ENCODE assay signal across 1 cellular context in genomic region chr16:21301168-21301894, GRCh38.
TF ChIP-seq lines count a peak whose summit lies in the region.

No MANE protein-coding gene starts in this region.

TF ChIP-seq in HepG2, 621 proteins besides CTCF, POLR2A, EP300 and RAD21 (continued from another document and continues in another):
- TF ChIP-seq, protein P1, sequence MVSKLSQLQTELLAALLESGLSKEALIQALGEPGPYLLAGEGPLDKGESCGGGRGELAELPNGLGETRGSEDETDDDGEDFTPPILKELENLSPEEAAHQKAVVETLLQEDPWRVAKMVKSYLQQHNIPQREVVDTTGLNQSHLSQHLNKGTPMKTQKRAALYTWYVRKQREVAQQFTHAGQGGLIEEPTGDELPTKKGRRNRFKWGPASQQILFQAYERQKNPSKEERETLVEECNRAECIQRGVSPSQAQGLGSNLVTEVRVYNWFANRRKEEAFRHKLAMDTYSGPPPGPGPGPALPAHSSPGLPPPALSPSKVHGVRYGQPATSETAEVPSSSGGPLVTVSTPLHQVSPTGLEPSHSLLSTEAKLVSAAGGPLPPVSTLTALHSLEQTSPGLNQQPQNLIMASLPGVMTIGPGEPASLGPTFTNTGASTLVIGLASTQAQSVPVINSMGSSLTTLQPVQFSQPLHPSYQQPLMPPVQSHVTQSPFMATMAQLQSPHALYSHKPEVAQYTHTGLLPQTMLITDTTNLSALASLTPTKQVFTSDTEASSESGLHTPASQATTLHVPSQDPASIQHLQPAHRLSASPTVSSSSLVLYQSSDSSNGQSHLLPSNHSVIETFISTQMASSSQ (IDR thresholded peaks at IDR 0.05; ENCODE audit: low read depth) = no peak
- TF ChIP-seq, protein P1 (CRISPR knock-in tag; IDR thresholded peaks at IDR 0.05; ENCODE audit: borderline replicate concordance) = peak; percentile 88
- TF ChIP-seq SATB2 (CRISPR knock-in tag; IDR thresholded peaks at IDR 0.05) (peak; percentile 96; the same call in 1 of the 2 replicates), HDAC2 (CRISPR knock-in tag; IDR thresholded peaks at IDR 0.05) (peak; percentile 79), GATA4 (IDR thresholded peaks at IDR 0.05; ENCODE audit: borderline replicate concordance, low read depth) (peak; percentile 73), ZNF121 (CRISPR knock-in tag; IDR thresholded peaks at IDR 0.05) (peak; percentile 82), PAX8 (CRISPR knock-in tag; IDR thresholded peaks at IDR 0.05; ENCODE audit: borderline replicate concordance) (peak; percentile 76; the same call in 1 of the 2 replicates), ZNF496 (CRISPR knock-in tag; IDR thresholded peaks at IDR 0.05; ENCODE audit: insufficient replicate concordance) (no peak), ZKSCAN5 (CRISPR knock-in tag; IDR thresholded peaks at IDR 0.05) (0 out of 2 replicates have a peak, but pooled peaks have one; percentile 12), ZNF670 (CRISPR knock-in tag; IDR thresholded peaks at IDR 0.05; ENCODE audit: borderline replicate concordance) (peak; percentile 87; the same call in 1 of the 2 replicates), TP53 (CRISPR knock-in tag; conservative IDR thresholded peaks at IDR 0.05) (no peak), HNF4G (IDR thresholded peaks at IDR 0.05; ENCODE audit: borderline replicate concordance, low read depth, low read length) (no peak), HNF4G (CRISPR knock-in tag; IDR thresholded peaks at IDR 0.05; ENCODE audit: borderline replicate concordance, low read depth) (0 out of 2 replicates have a peak, but pooled peaks have one; percentile 45), ZNF792 (CRISPR knock-in tag; IDR thresholded peaks at IDR 0.05) (peak; percentile 77; the same call in 1 of the 2 replicates), HOXA7 (CRISPR knock-in tag; IDR thresholded peaks at IDR 0.05) (no peak), ZBTB1 (CRISPR knock-in tag; IDR thresholded peaks at IDR 0.05; ENCODE audit: borderline replicate concordance) (no peak), ATM (IDR thresholded peaks at IDR 0.05; ENCODE audit: borderline replicate concordance) (no peak), ZNF468 (CRISPR knock-in tag; IDR thresholded peaks at IDR 0.05) (peak; percentile 99; the same call in 1 of the 2 replicates), RXRA (CRISPR knock-in tag; IDR thresholded peaks at IDR 0.05) (no peak), TCF7L2 (IDR thresholded peaks at IDR 0.05; ENCODE audit: low read depth, low read length) (no peak), ZNF33A (CRISPR knock-in tag; IDR thresholded peaks at IDR 0.05; ENCODE audit: borderline replicate concordance) (no peak), NR2F6 (IDR thresholded peaks at IDR 0.05) (no peak), NR2F6 (CRISPR knock-in tag; IDR thresholded peaks at IDR 0.05) (no peak), KLF12 (CRISPR knock-in tag; IDR thresholded peaks at IDR 0.05; ENCODE audit: borderline replicate concordance) (peak; percentile 71; the same call in 1 of the 2 replicates), SOX6 (IDR thresholded peaks at IDR 0.05) (no peak), SOX6 (CRISPR knock-in tag; IDR thresholded peaks at IDR 0.05) (peak; percentile 80), KLF15 (CRISPR knock-in tag; IDR thresholded peaks at IDR 0.05; ENCODE audit: borderline replicate concordance) (no peak; the same call in 1 of the 2 replicates), ZFP36 (IDR thresholded peaks at IDR 0.05; ENCODE audit: borderline replicate concordance, low read depth, low read length, partially characterized antibody) (no peak), NCOA2 (CRISPR knock-in tag; IDR thresholded peaks at IDR 0.05) (no peak; the same call in 1 of the 2 replicates), ZNF407 (CRISPR knock-in tag; IDR thresholded peaks at IDR 0.05; ENCODE audit: not compliant biosample characterization) (peak; percentile 89), SIX1 (CRISPR knock-in tag; IDR thresholded peaks at IDR 0.05; ENCODE audit: borderline replicate concordance) (0 out of 2 replicates have a peak, but pooled peaks have one; percentile 12), HNRNPL (IDR thresholded peaks at IDR 0.05; ENCODE audit: low read depth, low read length) (peak; percentile 89), JARID2 (CRISPR knock-in tag; IDR thresholded peaks at IDR 0.05; ENCODE audit: insufficient replicate concordance) (peak; percentile 25), ZNF276 (CRISPR knock-in tag; IDR thresholded peaks at IDR 0.05; ENCODE audit: low read depth) (peak; percentile 95), ATF1 (CRISPR knock-in tag; IDR thresholded peaks at IDR 0.05) (no peak)
- TF ChIP-seq, protein P2, sequence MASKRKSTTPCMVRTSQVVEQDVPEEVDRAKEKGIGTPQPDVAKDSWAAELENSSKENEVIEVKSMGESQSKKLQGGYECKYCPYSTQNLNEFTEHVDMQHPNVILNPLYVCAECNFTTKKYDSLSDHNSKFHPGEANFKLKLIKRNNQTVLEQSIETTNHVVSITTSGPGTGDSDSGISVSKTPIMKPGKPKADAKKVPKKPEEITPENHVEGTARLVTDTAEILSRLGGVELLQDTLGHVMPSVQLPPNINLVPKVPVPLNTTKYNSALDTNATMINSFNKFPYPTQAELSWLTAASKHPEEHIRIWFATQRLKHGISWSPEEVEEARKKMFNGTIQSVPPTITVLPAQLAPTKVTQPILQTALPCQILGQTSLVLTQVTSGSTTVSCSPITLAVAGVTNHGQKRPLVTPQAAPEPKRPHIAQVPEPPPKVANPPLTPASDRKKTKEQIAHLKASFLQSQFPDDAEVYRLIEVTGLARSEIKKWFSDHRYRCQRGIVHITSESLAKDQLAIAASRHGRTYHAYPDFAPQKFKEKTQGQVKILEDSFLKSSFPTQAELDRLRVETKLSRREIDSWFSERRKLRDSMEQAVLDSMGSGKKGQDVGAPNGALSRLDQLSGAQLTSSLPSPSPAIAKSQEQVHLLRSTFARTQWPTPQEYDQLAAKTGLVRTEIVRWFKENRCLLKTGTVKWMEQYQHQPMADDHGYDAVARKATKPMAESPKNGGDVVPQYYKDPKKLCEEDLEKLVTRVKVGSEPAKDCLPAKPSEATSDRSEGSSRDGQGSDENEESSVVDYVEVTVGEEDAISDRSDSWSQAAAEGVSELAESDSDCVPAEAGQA (IDR thresholded peaks at IDR 0.05; ENCODE audit: low read depth) = no peak; the same call in 1 of the 2 replicates
- TF ChIP-seq, protein P2 (CRISPR knock-in tag; IDR thresholded peaks at IDR 0.05; ENCODE audit: borderline replicate concordance) = no peak; the same call in none of the 2 replicates
- TF ChIP-seq, protein P3, sequence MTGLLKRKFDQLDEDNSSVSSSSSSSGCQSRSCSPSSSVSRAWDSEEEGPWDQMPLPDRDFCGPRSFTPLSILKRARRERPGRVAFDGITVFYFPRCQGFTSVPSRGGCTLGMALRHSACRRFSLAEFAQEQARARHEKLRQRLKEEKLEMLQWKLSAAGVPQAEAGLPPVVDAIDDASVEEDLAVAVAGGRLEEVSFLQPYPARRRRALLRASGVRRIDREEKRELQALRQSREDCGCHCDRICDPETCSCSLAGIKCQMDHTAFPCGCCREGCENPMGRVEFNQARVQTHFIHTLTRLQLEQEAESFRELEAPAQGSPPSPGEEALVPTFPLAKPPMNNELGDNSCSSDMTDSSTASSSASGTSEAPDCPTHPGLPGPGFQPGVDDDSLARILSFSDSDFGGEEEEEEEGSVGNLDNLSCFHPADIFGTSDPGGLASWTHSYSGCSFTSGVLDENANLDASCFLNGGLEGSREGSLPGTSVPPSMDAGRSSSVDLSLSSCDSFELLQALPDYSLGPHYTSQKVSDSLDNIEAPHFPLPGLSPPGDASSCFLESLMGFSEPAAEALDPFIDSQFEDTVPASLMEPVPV (CRISPR knock-in tag; IDR thresholded peaks at IDR 0.05) = peak; percentile 52; the same call in 1 of the 2 replicates
